In genomic region chr16:56933266-56933619, GRCh38 we compare ENCODE assay signal across 8 cellular contexts. TPM values are rescaled to one million over a fixed set of nuclear protein-coding genes. Genes with fewer than 3 reads are reported as not detected.
DNase-seq lines count a peak whose midpoint lies in the region; ATAC-seq and TF ChIP-seq lines count a peak whose summit lies in the region.

No MANE protein-coding gene starts in this region.

- peaks cover 19% of the 10 kb centered on the region for H3K4me1 ChIP-seq in BE2C

- no peaks in the 10 kb centered on the region for H3K27me3 Mint-ChIP-seq in naive B cell

- H3K36me3 ChIP-seq in BE2C (peaks cover 35% of the 10 kb centered on the region), MG63 (peaks cover 60% of the 10 kb centered on the region)

- H3K27me3 ChIP-seq in BE2C, result no peaks in the 10 kb centered on the region
- H3K27me3 ChIP-seq in MG63, result no peaks in the 10 kb centered on the region

- H3K4me1 Mint-ChIP-seq in naive B cell, result peaks cover 36 to 79% (median 58%) of the 10 kb centered on the region in 3 donors

- DNase-seq in BE2C (no peak), MG63 (no peak), cerebellum (ENCODE audit: low spot score) (peak; percentile 31), naive B cell (no peak), AG08395 (ENCODE audit: low spot score) (no peak), ecto neural progenitor cell (ENCODE audit: low spot score) (no peak)

- H3K9me3 ChIP-seq in BE2C, result no peaks in the 10 kb centered on the region
- no peaks in the 10 kb centered on the region for H3K9me3 ChIP-seq in MG63

- ATAC-seq in naive B cell (ENCODE audit: low read depth in 2 of 2), result no peak
- no peak for ATAC-seq in HG03460 (IDR thresholded peaks at IDR 0.05; ENCODE audit: unreplicated experiment)
- no peak for ATAC-seq in HG03457 (IDR thresholded peaks at IDR 0.05; ENCODE audit: unreplicated experiment)

- H3K27ac Mint-ChIP-seq in naive B cell, result peak overlapping the region; percentile 98 to 99 (median 99)

- peak overlapping the region; percentile 96 to 100 (median 98) for H3K4me3 Mint-ChIP-seq in naive B cell

- H3K4me3 ChIP-seq in BE2C (ENCODE audit: low read depth, low read length) (peak overlapping the region; percentile 93), MG63 (peak overlapping the region; percentile 98)

- no peak for TF ChIP-seq CTCF in BE2C (IDR thresholded peaks at IDR 0.05; ENCODE audit: low read depth, low read length)

- no peaks in the 10 kb centered on the region for H3K9me3 Mint-ChIP-seq in naive B cell

- H3K36me3 Mint-ChIP-seq in naive B cell, result peaks cover 18 to 23% of the 10 kb centered on the region in 2 donors

RNA-seq across cellular contexts. Expression of gene HERPUD1, which starts 1.3 kb away (rescaled TPM):
- 191 TPM for polyA plus RNA-seq in BE2C (2012; ENCODE audit: insufficient read depth, insufficient read length, low read depth)
- 226 and 252 TPM in 2 replicates for total RNA-seq in MG63 (2014; rRNA removed; shearing (Covaris generic); ENCODE audit: low replicate concordance)
- 53.8 TPM for total RNA-seq in cerebellum
- 1,000 to 10,000 TPM in 1 of 6 donors, 100 to 1,000 TPM in 5; 235 to 1,138 (median 264) TPM for polyA plus RNA-seq in naive B cell (ENCODE audit: low read depth in 6 of 6)

RNA-seq across cellular contexts. Expression of gene CETP, which starts 28.5 kb away (rescaled TPM):
- polyA plus RNA-seq in BE2C (2012; ENCODE audit: insufficient read depth, insufficient read length, low read depth), result not detected
- not detected in 2 replicates for total RNA-seq in MG63 (2014; rRNA removed; shearing (Covaris generic); ENCODE audit: low replicate concordance)
- 1.2 TPM for total RNA-seq in cerebellum
- under 1 TPM in 4 of 6 donors, not detected in 2; 0.25 to 0.72 (median 0.27) TPM for polyA plus RNA-seq in naive B cell (ENCODE audit: low read depth in 6 of 6)

RNA-seq across cellular contexts. Expression of gene NLRC5, which starts 56.1 kb away (rescaled TPM):
- 11.6 TPM for polyA plus RNA-seq in BE2C (2012; ENCODE audit: insufficient read depth, insufficient read length, low read depth)
- 4.9 and 11.7 TPM in 2 replicates for total RNA-seq in MG63 (2014; rRNA removed; shearing (Covaris generic); ENCODE audit: low replicate concordance)
- total RNA-seq in cerebellum, result 4.0 TPM
- 10 to 100 TPM in 5 of 6 donors, 1 to 10 TPM in 1; 2.9 to 42.9 (median 29.9) TPM for polyA plus RNA-seq in naive B cell (ENCODE audit: low read depth in 6 of 6)
